9 cellular contexts compared by ENCODE assay signal in the genomic region with DNA sequence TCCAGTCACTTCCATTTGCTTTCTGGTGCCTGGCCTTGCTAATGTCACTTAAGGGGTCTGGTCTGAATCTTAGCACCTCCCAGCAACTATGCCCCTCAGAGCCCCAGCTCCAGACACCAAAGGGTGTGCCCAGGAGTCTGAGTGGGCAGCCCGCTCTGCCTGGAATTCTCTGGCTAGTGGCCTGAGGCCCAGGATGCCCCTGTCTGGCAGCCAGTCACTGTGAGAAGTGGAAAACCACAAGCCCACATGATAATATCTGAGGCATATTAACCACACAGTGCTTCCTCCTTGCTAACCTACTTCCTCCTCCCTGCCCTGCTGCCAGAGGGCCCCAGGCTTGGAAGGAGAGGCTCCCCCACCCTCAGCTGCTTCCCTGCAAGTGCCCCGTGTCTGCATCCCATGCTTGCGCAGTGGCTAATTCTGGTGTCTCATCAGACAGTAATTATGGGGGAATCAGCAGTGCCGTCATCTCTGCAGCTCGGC. TPM values are rescaled to one million over a fixed set of nuclear protein-coding genes. Genes with fewer than 3 reads are reported as not detected.
DNase-seq lines count a peak whose midpoint lies in the region; ATAC-seq, FAIRE-seq and TF ChIP-seq lines count a peak whose summit lies in the region.
"Had no signal": no experiment of that assay in that cellular context is flagged by ENCODE, and none has a peak within 500 bp of the region (broad histone marks: within the 10 kb centered on the region; RNA-seq: fewer than 3 reads in every experiment).

No MANE protein-coding gene starts in this region.

- H3K4me1 Mint-ChIP-seq in WTC11: peaks cover 69% of the 10 kb centered on the region

- H2AFZ ChIP-seq in GM23248: no peak overlapping the region

- no peaks in the 10 kb centered on the region for H3K36me3 ChIP-seq in GM23248 (ENCODE audit: low read depth)
- H3K36me3 ChIP-seq in Peyer's patch: no peaks in the 10 kb centered on the region

- 51 to 58% methylated on average over 5 of the region's 5 CpGs for WGBS in GM23248 (ENCODE audit: low coverage in 1 of 2, low lambda C conversion rate in 2 of 2, missing lambda C conversion rate in 2 of 2), 2 experiments

- no peaks in the 10 kb centered on the region for H3F3A ChIP-seq in GM23248 (ENCODE audit: insufficient read depth)

- H4K20me1 ChIP-seq in GM23248 (ENCODE audit: insufficient read depth): no peaks in the 10 kb centered on the region

- H3K9me3 Mint-ChIP-seq in WTC11: no peaks in the 10 kb centered on the region

- no peaks in the 10 kb centered on the region for H3K79me2 ChIP-seq in GM23248 (ENCODE audit: insufficient read depth)

- FAIRE-seq in GM19239 (lab: Jason Lieb, UNC): no peak

- no peak overlapping the region for H3K9ac ChIP-seq in GM23248

- H3K4me3 ChIP-seq in GM23248 (no peak overlapping the region), Peyer's patch (no peak overlapping the region)

- no peak overlapping the region for H3K27ac Mint-ChIP-seq in WTC11

- in situ Hi-C loops in GM23248 (cut with MboI) (no loop called here), SK-MEL-5 (cut with HindIII; ENCODE audit: low pct_unique_long_range_greater_than_20kb, low sequenced_read_pairs) (no loop called here)

- H3K27me3 Mint-ChIP-seq in WTC11 (ENCODE audit: low read depth): peaks cover 8% of the 10 kb centered on the region

- H3K36me3 Mint-ChIP-seq in WTC11: no peaks in the 10 kb centered on the region

- no peak for TF ChIP-seq POLR2A in Peyer's patch (IDR thresholded peaks at IDR 0.05)

- TF ChIP-seq CTCF in Peyer's patch (IDR thresholded peaks at IDR 0.05) (no peak), WTC11 (IDR thresholded peaks at IDR 0.05) (no peak)

- CTCF ChIA-PET in WTC11 (lab: Charles Lee): interaction anchor here (1.2 to 27.2 kb wide), 5 partner anchors 7 to 70 kb away, joined by 3 to 727 read pairs (median 13); partner anchors contain the start of gene EPOP

- H3K4me2 ChIP-seq in GM23248 (ENCODE audit: unreplicated experiment): no peak overlapping the region

- H3K9me2 ChIP-seq in GM23248 (ENCODE audit: insufficient read depth): no peaks in the 10 kb centered on the region

- no peaks in the 10 kb centered on the region for H3K9me3 ChIP-seq in GM23248 (ENCODE audit: low read depth)
- H3K9me3 ChIP-seq in Peyer's patch: no peaks in the 10 kb centered on the region

- H3K4me3 Mint-ChIP-seq in WTC11: no peak overlapping the region

- no peak for ATAC-seq in WTC11

- H3K4me1 ChIP-seq in GM23248 (ENCODE audit: insufficient read depth): peaks cover 9% of the 10 kb centered on the region; the same call in 1 of the 2 replicates
- peaks cover 0 to 13% (median 4%) of the 10 kb centered on the region in 4 donors for H3K4me1 ChIP-seq in Peyer's patch

- H3K27me3 ChIP-seq in GM23248 (replicated peaks; ENCODE audit: insufficient read depth) (peaks cover 23% of the 10 kb centered on the region), Peyer's patch (no peaks in the 10 kb centered on the region)

- POLR2A ChIA-PET in WTC11 (lab: Charles Lee): no interaction called here

- DNase-seq in A172 (ENCODE audit: low spot score) (peak; percentile 98), GM23248 (peak; percentile 66), SK-MEL-5 (ENCODE audit: low read depth, low spot score) (peak; percentile 53), epithelial cell of prostate (ENCODE audit: low read depth, low spot score) (peak; percentile 34), Peyer's patch (no peak), WTC11 (ENCODE audit: low spot score) (no peak), NCI-H1105 (lab: John Stamatoyannopoulos, UW) (no peak), GM19239 (ENCODE audit: insufficient read length, low spot score) (no peak)

- H3K27ac ChIP-seq in GM23248 (no peak overlapping the region), epithelial cell of prostate (peak overlapping the region; percentile 49), Peyer's patch (no peak overlapping the region)

TF ChIP-seq in WTC11, 78 proteins besides CTCF, POLR2A, EP300 and RAD21:
- TF ChIP-seq NR2C2 (CRISPR knock-in tag; IDR thresholded peaks at IDR 0.05) (no peak), NFYB (CRISPR knock-in tag; conservative IDR thresholded peaks at IDR 0.05; ENCODE audit: low read depth) (no peak), CREB1 (CRISPR knock-in tag; IDR thresholded peaks at IDR 0.05) (no peak), ZNF671 (CRISPR knock-in tag; IDR thresholded peaks at IDR 0.05) (no peak), HMGA2 (CRISPR knock-in tag; IDR thresholded peaks at IDR 0.05) (no peak), ZNF396 (CRISPR knock-in tag; IDR thresholded peaks at IDR 0.05; ENCODE audit: borderline replicate concordance) (no peak), E2F1 (CRISPR knock-in tag; IDR thresholded peaks at IDR 0.05) (no peak), ZNF416 (CRISPR knock-in tag; IDR thresholded peaks at IDR 0.05) (no peak), SP1 (CRISPR knock-in tag; conservative IDR thresholded peaks at IDR 0.05) (no peak)
- TF ChIP-seq, protein P1, sequence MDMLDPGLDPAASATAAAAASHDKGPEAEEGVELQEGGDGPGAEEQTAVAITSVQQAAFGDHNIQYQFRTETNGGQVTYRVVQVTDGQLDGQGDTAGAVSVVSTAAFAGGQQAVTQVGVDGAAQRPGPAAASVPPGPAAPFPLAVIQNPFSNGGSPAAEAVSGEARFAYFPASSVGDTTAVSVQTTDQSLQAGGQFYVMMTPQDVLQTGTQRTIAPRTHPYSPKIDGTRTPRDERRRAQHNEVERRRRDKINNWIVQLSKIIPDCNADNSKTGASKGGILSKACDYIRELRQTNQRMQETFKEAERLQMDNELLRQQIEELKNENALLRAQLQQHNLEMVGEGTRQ (CRISPR knock-in tag; IDR thresholded peaks at IDR 0.05): no peak

RNA-seq across cellular contexts. Expression of gene SRCIN1, which starts 14.0 kb away (rescaled TPM):
- 0.19 and 0.26 TPM in 2 replicates for total RNA-seq in A172 (2014; rRNA removed; shearing (Covaris generic))
- total RNA-seq in GM23248 (2014; rRNA removed; shearing (Covaris generic)): not detected in 2 replicates
- not detected in 2 replicates for polyA plus RNA-seq in GM23248 (2016; fragmentation: Nextera tagmentation; extraction: Ambion mirVana)
- total RNA-seq in SK-MEL-5 (2014; rRNA removed; shearing (Covaris generic)): 0.37 and 1.3 TPM in 2 replicates
- polyA plus RNA-seq in SK-MEL-5 (2015; cell fraction: cytosol; rRNA removed): 2.7 and 3.1 TPM in 2 replicates
- 6.4 and 7.1 TPM in 2 replicates for polyA plus RNA-seq in SK-MEL-5 (2015; cell fraction: nucleus; rRNA removed)
- total RNA-seq in Peyer's patch (10 to 100 TPM in 1 of 4 donors, 1 to 10 TPM in 3; 3.2 to 10.6 (median 8.4) TPM), WTC11 (2021) (10.7 to 17.3 TPM (median 11.1 TPM) in 3 replicates)
- polyA plus RNA-seq: fibroblast of lung had no signal

Comparison
In these comparisons a context has a peak if more than half of its experiments do, and no peak if none do; other contexts are left out.
1. DNase-seq: peak in A172 (single experiment), GM23248 (single experiment), SK-MEL-5 (single experiment) and epithelial cell of prostate (single experiment); none in Peyer's patch (0 of 3), WTC11 (single experiment), NCI-H1105 (single experiment) and GM19239 (single experiment).